In the genomic region with DNA sequence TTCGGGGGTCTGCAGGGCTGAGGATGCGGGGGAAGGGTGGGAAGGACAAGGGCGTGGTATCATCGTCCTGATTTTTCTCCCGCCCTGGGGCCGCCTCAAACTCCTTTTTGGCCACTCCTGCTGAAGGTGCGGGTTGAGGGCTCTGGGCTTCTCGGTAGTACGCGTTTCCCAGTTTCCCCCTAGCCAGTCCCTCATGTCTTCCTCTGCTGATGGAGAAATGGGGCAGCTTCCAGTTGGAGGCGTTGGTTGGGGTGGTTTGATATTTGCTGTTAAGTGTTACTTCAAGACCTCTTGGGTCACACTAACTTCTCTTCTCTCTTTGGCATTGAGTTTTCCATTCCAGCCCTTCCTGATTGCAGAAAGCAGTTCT, we compare ENCODE assay signal across 8 cellular contexts. TPM values are rescaled to one million over a fixed set of nuclear protein-coding genes. Genes with fewer than 3 reads are reported as not detected.
DNase-seq lines count a peak whose midpoint lies in the region; ATAC-seq lines count a peak whose summit lies in the region.

No MANE protein-coding gene starts in this region.

- H3K36me3 ChIP-seq in HAP-1 (replicated peaks), result no peaks in the 10 kb centered on the region

- H3K4me3 ChIP-seq in HAP-1, result peak overlapping the region; percentile 90
- H3K4me3 ChIP-seq in iPS-18c (ENCODE audit: insufficient read depth, low read depth, low read length), result peak overlapping the region; percentile 86

- no peaks in the 10 kb centered on the region for H3K27me3 ChIP-seq in HAP-1 (ENCODE audit: low read depth)

- in situ Hi-C loops in HAP-1 (cut with MboI; ENCODE audit: low sequenced_read_pairs), result no loop called here

- DNase-seq in Right ventricle myocardium inferior (ENCODE audit: missing footprints) (no peak), cardiac septum (ENCODE audit: low spot score) (no peak), HAP-1 (ENCODE audit: low spot score in 2 of 2) (peak; percentile 40 to 52), LHCN-M2 (ENCODE audit: low read depth) (peak; percentile 13), inferior parietal cortex (ENCODE audit: extremely low spot score) (no peak)
- DNase-seq in stimulated activated CD8-positive, alpha-beta memory T cell treated with anti-CD3 and anti-CD28 coated beads, Interleukin-4, amount 100 ng/mL, for 24 hours (ENCODE audit: low read depth), result peak; percentile 4

- no peaks in the 10 kb centered on the region for H3K9me3 ChIP-seq in HAP-1
- no peaks in the 10 kb centered on the region for H3K9me3 ChIP-seq in iPS-18c (ENCODE audit: control insufficient read depth, insufficient read depth, low read length)

- intact Hi-C loops in Right ventricle myocardium inferior (cut with DNase I), result no loop called here
- intact Hi-C loops in cardiac septum (cut with DNase I), result loop anchor here (5.0 to 10.0 kb wide), 3 partner anchors 493 to 1214 kb away; a partner anchor contains a TSS

- peak overlapping the region; percentile 22 for H3K27ac ChIP-seq in angular gyrus (ENCODE audit: low read depth, low read length)

- H3K4me1 ChIP-seq in HAP-1, result peaks cover 6% of the 10 kb centered on the region

- peak; percentile 29 for ATAC-seq in Right ventricle myocardium inferior

RNA-seq across cellular contexts. Expression of a gene that starts 0.5 kb away (rescaled TPM):
- 3.8 TPM for total RNA-seq in Right ventricle myocardium inferior
- total RNA-seq in cardiac septum, result 4.8 TPM
- 18.6 and 25.8 TPM in 2 replicates for total RNA-seq in LHCN-M2 (2014; rRNA removed)
- polyA plus RNA-seq in LHCN-M2 (2012), result 3.1 TPM

RNA-seq across cellular contexts. Expression of a gene that starts 0.6 kb away (rescaled TPM):
- total RNA-seq in Right ventricle myocardium inferior (20.9 TPM), cardiac septum (19.3 TPM), LHCN-M2 (2014; rRNA removed) (18.1 and 23.9 TPM in 2 replicates)
- polyA plus RNA-seq in LHCN-M2 (2012), result 17.2 TPM

Comparison
In these comparisons a context has a peak if more than half of its experiments do, and no peak if none do; other contexts are left out.
1. DNase-seq: peak in HAP-1 (2 of 2), LHCN-M2 (single experiment) and stimulated activated CD8-positive, alpha-beta memory T cell treated with anti-CD3 and anti-CD28 coated beads, Interleukin-4, amount 100 ng/mL, for 24 hours (single experiment); none in Right ventricle myocardium inferior (single experiment), cardiac septum (single experiment) and inferior parietal cortex (single experiment).